Comparison of ENCODE assay signal across 27 cellular contexts in genomic region chr14:25552826-25553225, GRCh38.
"Had no signal": no experiment of that assay in that cellular context is flagged by ENCODE, and none has a peak within 500 bp of the region (broad histone marks: within the 10 kb centered on the region; RNA-seq: fewer than 3 reads in every experiment).

No MANE protein-coding gene starts in this region.

- ATAC-seq: stimulated activated effector memory CD8-positive, alpha-beta T cell treated with anti-CD3 and anti-CD28 coated beads, Interleukin-12 subunit alpha, Interleukin-12 subunit beta, amount 100 ng/mL, for 72 hours; stimulated activated memory B cell treated with anti-CD40 and anti-IgM and Interleukin-4, amounts not matched to agents 10 μg/mL and 1 μg/mL and 100 μg/mL, for 72 hours; stimulated activated naive B cell treated with anti-CD40 and anti-IgM and Interleukin-4, amounts not matched to agents 10 μg/mL and 1 μg/mL and 100 μg/mL, for 72 hours; stimulated activated naive CD8-positive, alpha-beta T cell treated with anti-CD3 and anti-CD28 coated beads, Interleukin-15, amount 100 ng/mL, for 72 hours; stimulated activated naive CD8-positive, alpha-beta T cell treated with anti-CD3 and anti-CD28 coated beads, Interleukin-15, Interleukin-2, amounts not matched to agents 100 U/mL and 50 U/mL, for 24 hours; upper lobe of right lung had no signal

- H3K27me3 ChIP-seq: stomach, suprapubic skin, testis, thyroid gland, tibial artery, tibial nerve, transverse colon, upper lobe of left lung, upper lobe of right lung, uterus, vagina had no signal

- H3K9me3 ChIP-seq: suprapubic skin, testis, thoracic aorta, thyroid gland, tibial artery, tibial nerve, transverse colon, upper lobe of left lung, upper lobe of right lung, uterus, vagina had no signal

- H3K36me3 ChIP-seq: stomach, suprapubic skin, thoracic aorta, thyroid gland, tibial artery, tibial nerve, transverse colon, upper lobe of left lung, upper lobe of right lung, uterus, vagina had no signal

- H3K4me3 ChIP-seq: stomach, suprapubic skin, testis, thoracic aorta, thyroid gland, tibial artery, tibial nerve, transverse colon, upper lobe of left lung, upper lobe of right lung, uterus, vagina had no signal

- H3K4me1 ChIP-seq: stomach, suprapubic skin, testis, thyroid gland, tibial artery, tibial nerve, transverse colon, upper lobe of left lung, upper lobe of right lung, uterus, vagina had no signal

- DNase-seq: stimulated activated CD4-positive, alpha-beta T cell treated with anti-CD3 and anti-CD28 coated beads, Interleukin-2, amount 100 ng/mL, for 48 hours; stimulated activated CD4-positive, alpha-beta T cell treated with anti-CD3 and anti-CD28 coated beads, Interleukin-4, amount 100 ng/mL, for 1 hour; stimulated activated CD4-positive, alpha-beta T cell treated with anti-CD3 and anti-CD28 coated beads, Interleukin-4, amount 100 ng/mL, for 24 hours; stimulated activated CD4-positive, alpha-beta T cell treated with anti-CD3 and anti-CD28 coated beads, Interleukin-4, amount 100 ng/mL, for 4 hours; stimulated activated CD8-positive, alpha-beta memory T cell treated with anti-CD3 and anti-CD28 coated beads, Interleukin-4, amount 100 ng/mL, for 48 hours; stimulated activated naive B cell treated with anti-CD40 and anti-IgM and Interleukin-4, amounts not matched to agents 10 μg/mL and 1 μg/mL and 100 μg/mL, for 72 hours; stimulated activated naive CD4-positive, alpha-beta T cell; stimulated activated naive CD4-positive, alpha-beta T cell treated with Interleukin-2 at 50 U/mL for 16 hours; stimulated activated naive CD8-positive, alpha-beta T cell treated with anti-CD3 and anti-CD28 coated beads, Interleukin-15, amount 100 ng/mL, for 72 hours; stimulated activated naive CD8-positive, alpha-beta T cell treated with anti-CD3 and anti-CD28 coated beads, Interleukin-15, Interleukin-2, amounts not matched to agents 100 U/mL and 50 U/mL, for 24 hours; stomach; substantia nigra; testis; thyroid gland; tibial artery; transverse colon; trophoblast cell; upper lobe of left lung; upper lobe of right lung; uterus had no signal

- FAIRE-seq: urothelium cell line had no signal

- H3K27ac ChIP-seq: stomach, suprapubic skin, testis, thoracic aorta, thyroid gland, tibial artery, tibial nerve, transverse colon, upper lobe of left lung, upper lobe of right lung, uterus, vagina had no signal
